35 cellular contexts compared by ENCODE assay signal in genomic region chr3:143333367-143333766, GRCh38.
"Had no signal": no experiment of that assay in that cellular context is flagged by ENCODE, and none has a peak within 500 bp of the region (broad histone marks: within the 10 kb centered on the region; RNA-seq: fewer than 3 reads in every experiment).

No MANE protein-coding gene starts in this region.

- H3K27me3 Mint-ChIP-seq: activated CD4-positive, alpha-beta memory T cell treated with anti-CD3 and anti-CD28 coated beads for 36 hours; activated CD4-positive, alpha-beta T cell treated with anti-CD3 and anti-CD28 coated beads for 36 hours; activated CD4-positive, alpha-beta T cell treated with anti-CD3 and anti-CD28 coated beads, Interleukin-2, amount 10 ng/mL, durations not matched to agents 24 days and 14 days; activated CD8-positive, alpha-beta memory T cell treated with anti-CD3 and anti-CD28 coated beads, Interleukin-2, amount 10 ng/mL, durations not matched to agents 7 days and 5 days; activated naive CD8-positive, alpha-beta T cell treated with anti-CD3 and anti-CD28 coated beads, Interleukin-2, amount 10 ng/mL, durations not matched to agents 7 days and 5 days; brain had no signal

- H3K4me1 ChIP-seq: ascending aorta, breast epithelium, colonic mucosa had no signal

- H3K27ac ChIP-seq: ascending aorta, breast epithelium, cardiac muscle cell, colonic mucosa, epithelial cell of prostate, esophagus squamous epithelium, gastroesophageal sphincter, heart right ventricle, hepatocyte, WERI-Rb-1 had no signal

- ATAC-seq: activated CD4-positive, alpha-beta T cell treated with anti-CD3 and anti-CD28 coated beads for 36 hours; activated CD8-positive, alpha-beta memory T cell treated with anti-CD3 and anti-CD28 coated beads, Interleukin-2, amount 10 ng/mL, durations not matched to agents 7 days and 5 days; activated CD8-positive, alpha-beta T cell treated with anti-CD3 and anti-CD28 coated beads, Interleukin-2, amount 10 ng/mL, durations not matched to agents 7 days and 5 days; activated naive CD4-positive, alpha-beta T cell treated with anti-CD3 and anti-CD28 coated beads, Interleukin-2, amount 50 U/mL, for 72 hours; gastroesophageal sphincter; heart right ventricle had no signal

- H3K9me3 ChIP-seq: breast epithelium, colonic mucosa, esophagus squamous epithelium had no signal

- H3K36me3 Mint-ChIP-seq: activated CD4-positive, alpha-beta memory T cell treated with anti-CD3 and anti-CD28 coated beads for 36 hours; activated CD8-positive, alpha-beta memory T cell treated with anti-CD3 and anti-CD28 coated beads, Interleukin-2, amount 10 ng/mL, durations not matched to agents 7 days and 5 days; activated naive CD4-positive, alpha-beta T cell treated with anti-CD3 and anti-CD28 coated beads, Interleukin-2, amount 50 U/mL, for 72 hours; brain had no signal

- H3K27ac Mint-ChIP-seq: activated CD4-positive, alpha-beta memory T cell treated with anti-CD3 and anti-CD28 coated beads for 36 hours; activated CD4-positive, alpha-beta T cell treated with anti-CD3 and anti-CD28 coated beads for 36 hours; activated CD4-positive, alpha-beta T cell treated with anti-CD3 and anti-CD28 coated beads, Interleukin-2, amount 10 ng/mL, durations not matched to agents 24 days and 14 days; activated CD8-positive, alpha-beta memory T cell treated with anti-CD3 and anti-CD28 coated beads, Interleukin-2, amount 10 ng/mL, durations not matched to agents 7 days and 5 days; activated CD8-positive, alpha-beta T cell treated with anti-CD3 and anti-CD28 coated beads, Interleukin-2, amount 10 ng/mL, durations not matched to agents 7 days and 5 days; activated naive CD4-positive, alpha-beta T cell treated with anti-CD3 and anti-CD28 coated beads for 36 hours; activated naive CD4-positive, alpha-beta T cell treated with anti-CD3 and anti-CD28 coated beads, Interleukin-2, amount 50 U/mL, for 72 hours; activated naive CD8-positive, alpha-beta T cell treated with anti-CD3 and anti-CD28 coated beads, Interleukin-2, amount 10 ng/mL, durations not matched to agents 7 days and 5 days; activated T-helper 1 cell treated with anti-CD3 and anti-CD28 coated beads, Interleukin-12 subunit alpha, Interleukin-12 subunit beta, Interleukin-2, Interleukin-4 antibody, amounts not matched to agents 30 ng/mL and 10 ng/mL and 1 ng/mL, durations not matched to agents 14 hours and 24 hours and 36 hours; activated T-helper 2 cell treated with anti-CD3 and anti-CD28 coated beads, Interferon-gamma antibody, Interleukin-2, Interleukin-4, amounts not matched to agents 10 μg/mL and 5 μg/mL and 100 μg/mL, durations not matched to agents 14 hours and 24 hours and 36 hours; T-helper 2 cell treated with Interferon-gamma antibody and Interleukin-4, amounts not matched to agents 5 μg/mL and 100 μg/mL, for 36 hours had no signal

- H2AFZ ChIP-seq: hepatocyte had no signal

- H3K4me3 Mint-ChIP-seq: activated CD4-positive, alpha-beta memory T cell treated with anti-CD3 and anti-CD28 coated beads for 36 hours; activated CD4-positive, alpha-beta T cell treated with anti-CD3 and anti-CD28 coated beads for 36 hours; activated CD4-positive, alpha-beta T cell treated with anti-CD3 and anti-CD28 coated beads, Interleukin-2, amount 10 ng/mL, durations not matched to agents 24 days and 14 days; activated CD8-positive, alpha-beta memory T cell treated with anti-CD3 and anti-CD28 coated beads, Interleukin-2, amount 10 ng/mL, durations not matched to agents 7 days and 5 days; activated CD8-positive, alpha-beta T cell treated with anti-CD3 and anti-CD28 coated beads, Interleukin-2, amount 10 ng/mL, durations not matched to agents 7 days and 5 days; activated naive CD4-positive, alpha-beta T cell treated with anti-CD3 and anti-CD28 coated beads for 36 hours; activated naive CD8-positive, alpha-beta T cell treated with anti-CD3 and anti-CD28 coated beads, Interleukin-2, amount 10 ng/mL, durations not matched to agents 7 days and 5 days; activated T-helper 1 cell treated with anti-CD3 and anti-CD28 coated beads, Interleukin-12 subunit alpha, Interleukin-12 subunit beta, Interleukin-2, Interleukin-4 antibody, amounts not matched to agents 30 ng/mL and 10 ng/mL and 1 ng/mL, durations not matched to agents 14 hours and 24 hours and 36 hours; brain; T-helper 2 cell treated with Interferon-gamma antibody and Interleukin-4, amounts not matched to agents 5 μg/mL and 100 μg/mL, for 36 hours had no signal

- H3K4me2 ChIP-seq: hepatocyte had no signal

- H3K79me2 ChIP-seq: hepatocyte had no signal

- H3K27me3 ChIP-seq: ascending aorta, breast epithelium, cardiac muscle cell, colonic mucosa, esophagus squamous epithelium, gastroesophageal sphincter, heart right ventricle, hepatocyte had no signal

- DNase-seq: activated CD4-positive, alpha-beta memory T cell treated with anti-CD3 and anti-CD28 coated beads for 36 hours; activated CD4-positive, alpha-beta T cell treated with anti-CD3 and anti-CD28 coated beads for 36 hours; activated CD4-positive, alpha-beta T cell treated with anti-CD3 and anti-CD28 coated beads, Interleukin-2, amount 10 ng/mL, durations not matched to agents 24 days and 14 days; activated CD4-positive, CD25-positive, alpha-beta regulatory T cell; activated CD4-positive, CD25-positive, alpha-beta regulatory T cell treated with anti-CD3 and anti-CD28 coated beads, Interleukin-2, amount 50 U/mL, for 72 hours; activated CD8-positive, alpha-beta memory T cell treated with anti-CD3 and anti-CD28 coated beads, Interleukin-2, amount 10 ng/mL, durations not matched to agents 7 days and 5 days; activated CD8-positive, alpha-beta memory T cell treated with anti-CD3 and anti-CD28 coated beads, Interleukin-2, amount 50 U/mL, for 4 hours; activated CD8-positive, alpha-beta T cell treated with anti-CD3 and anti-CD28 coated beads, Interleukin-2, amount 10 ng/mL, durations not matched to agents 7 days and 5 days; activated effector memory CD4-positive, alpha-beta T cell treated with anti-CD3 and anti-CD28 coated beads, Interleukin-2, amount 50 U/mL, for 16 hours; activated naive CD4-positive, alpha-beta T cell treated with anti-CD3 and anti-CD28 coated beads for 36 hours; activated naive CD8-positive, alpha-beta T cell treated with anti-CD3 and anti-CD28 coated beads, Interleukin-2, amount 10 ng/mL, durations not matched to agents 7 days and 5 days; activated T-cell treated with anti-CD3 and anti-CD28 coated beads, Interleukin-2, amount 50 U/mL, for 1 hour; activated T-cell treated with anti-CD3 and anti-CD28 coated beads, Interleukin-2, amount 50 U/mL, for 48 hours; central memory CD4-positive, alpha-beta T cell; cerebellar nuclear complex; colonic mucosa; effector CD8-positive, alpha-beta T cell; esophagus squamous epithelium; foreskin melanocyte; heart right ventricle; T1000; WERI-Rb-1 had no signal

- H3K4me1 Mint-ChIP-seq: activated CD4-positive, alpha-beta T cell treated with anti-CD3 and anti-CD28 coated beads for 36 hours; activated CD4-positive, alpha-beta T cell treated with anti-CD3 and anti-CD28 coated beads, Interleukin-2, amount 10 ng/mL, durations not matched to agents 24 days and 14 days; activated CD8-positive, alpha-beta memory T cell treated with anti-CD3 and anti-CD28 coated beads, Interleukin-2, amount 10 ng/mL, durations not matched to agents 7 days and 5 days; activated naive CD8-positive, alpha-beta T cell treated with anti-CD3 and anti-CD28 coated beads, Interleukin-2, amount 10 ng/mL, durations not matched to agents 7 days and 5 days had no signal

- H3K36me3 ChIP-seq: ascending aorta, breast epithelium, cardiac muscle cell, colonic mucosa, esophagus squamous epithelium, gastroesophageal sphincter, heart right ventricle, WERI-Rb-1 had no signal

- H3K9me3 Mint-ChIP-seq: activated CD4-positive, alpha-beta memory T cell treated with anti-CD3 and anti-CD28 coated beads for 36 hours; activated naive CD4-positive, alpha-beta T cell treated with anti-CD3 and anti-CD28 coated beads for 36 hours; activated naive CD4-positive, alpha-beta T cell treated with anti-CD3 and anti-CD28 coated beads, Interleukin-2, amount 50 U/mL, for 72 hours; activated T-helper 1 cell treated with anti-CD3 and anti-CD28 coated beads, Interleukin-12 subunit alpha, Interleukin-12 subunit beta, Interleukin-2, Interleukin-4 antibody, amounts not matched to agents 30 ng/mL and 10 ng/mL and 1 ng/mL, durations not matched to agents 14 hours and 24 hours and 36 hours; activated T-helper 2 cell treated with anti-CD3 and anti-CD28 coated beads, Interferon-gamma antibody, Interleukin-2, Interleukin-4, amounts not matched to agents 10 μg/mL and 5 μg/mL and 100 μg/mL, durations not matched to agents 14 hours and 24 hours and 36 hours; T-helper 2 cell treated with Interferon-gamma antibody and Interleukin-4, amounts not matched to agents 5 μg/mL and 100 μg/mL, for 36 hours had no signal

- FAIRE-seq: endometrium, endothelial cell of umbilical vein had no signal

- H3K4me3 ChIP-seq: ascending aorta, breast epithelium, cardiac muscle cell, colonic mucosa, esophagus squamous epithelium, gastroesophageal sphincter, heart right ventricle, hepatocyte had no signal
